8 cellular contexts compared by ENCODE assay signal in the genomic region with DNA sequence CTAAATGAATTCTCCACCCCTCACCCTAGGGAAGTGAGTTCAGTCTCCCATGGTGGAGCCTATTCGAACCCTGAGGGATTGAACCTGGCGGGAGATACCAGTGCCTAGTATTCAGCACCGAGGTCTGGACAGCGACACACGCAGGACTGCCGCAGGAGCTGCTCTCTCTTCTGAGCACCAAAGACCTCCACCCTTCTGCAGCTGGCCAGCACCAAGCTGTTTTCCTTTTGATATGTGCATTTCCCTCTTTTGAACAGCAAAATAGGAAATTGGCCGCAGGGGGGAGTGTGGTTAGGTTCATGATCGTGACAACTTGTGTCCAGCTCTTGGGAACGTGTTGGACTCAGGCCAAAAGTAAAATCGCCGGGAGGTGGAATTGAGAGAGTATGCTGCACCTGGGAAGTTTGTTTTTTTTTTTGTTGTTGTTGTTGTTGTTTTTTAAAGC. TPM values are rescaled to one million over a fixed set of nuclear protein-coding genes. Genes with fewer than 3 reads are reported as not detected.
A peak's percentile ranks its signal among the peaks of the same experiment; 100 is the strongest.
DNase-seq lines count a peak whose midpoint lies in the region; ATAC-seq, FAIRE-seq and TF ChIP-seq lines count a peak whose summit lies in the region.

No MANE protein-coding gene starts in this region.

- CTCF ChIA-PET in K562 (lab: Yijun Ruan, JAX; ENCODE audit: low intra/inter-chr PET ratio): no interaction called here

- in situ Hi-C loops in K562 (cut with MboI): no loop called here

- TF ChIP-seq RAD21 in K562 (CRISPR knock-in tag; conservative IDR thresholded peaks at IDR 0.05 in 1 of 2, IDR thresholded peaks at IDR 0.05 in 1 of 2): no peak

- TF ChIP-seq CTCF in K562 (IDR thresholded peaks at IDR 0.05 in 2 of 3, conservative IDR thresholded peaks at IDR 0.05 in 1 of 3; ENCODE audit: insufficient read depth in 2 of 3, low read depth in 1 of 3, low read length in 3 of 3): no peak

- no peaks in the 10 kb centered on the region for H3K9me1 ChIP-seq in K562 (ENCODE audit: control insufficient read depth, insufficient read depth, low read length)

- no peak overlapping the region for H3K4me3 ChIP-seq in Jurkat, Clone E6-1 (ENCODE audit: low read length)
- H3K4me3 ChIP-seq in K562 (no peak overlapping the region), iPS-20b (ENCODE audit: low read length) (peak overlapping the region; percentile 78; the same call in 1 of the 2 replicates)

- no peak overlapping the region for H3K9ac ChIP-seq in K562 (ENCODE audit: insufficient read depth in 1 of 2, low read depth in 2 of 2, low read length in 2 of 2)
- H3K9ac ChIP-seq in iPS-20b (ENCODE audit: low read depth, low read length): no peak overlapping the region

- BruUV-seq in K562 (replicated peaks; lab: Mats Ljungman, UMichigan): no TSS peak

- TF ChIP-seq EP300 in K562 (IDR thresholded peaks at IDR 0.05; ENCODE audit: low read length): no peak

- no peak overlapping the region for H3K4me2 ChIP-seq in K562 (ENCODE audit: insufficient read depth, low read length)

- ATAC-seq in GM21367 (IDR thresholded peaks at IDR 0.05; ENCODE audit: unreplicated experiment) (peak; percentile 78), K562 (peak; percentile 92)

- under 1% methylated on average over 11 of the region's 11 CpGs for WGBS in K562 (ENCODE audit: insufficient coverage, low coverage, missing lambda C conversion rate)

- no peaks in the 10 kb centered on the region for H3K79me2 ChIP-seq in K562 (ENCODE audit: control insufficient read depth, insufficient read depth, low read length)

- H2AFZ ChIP-seq in K562 (ENCODE audit: low read depth, low read length): no peak overlapping the region

- POLR2A ChIA-PET in K562 (lab: Yijun Ruan, JAX): interaction anchor here (0.6 to 0.7 kb wide), 2 partner anchors 1504 to 1649 kb away, joined by 3 read pairs; no protein-coding TSS in a partner anchor

- no peak for TF ChIP-seq POLR2A in K562 (conservative IDR thresholded peaks at IDR 0.05)

- H3K27ac ChIP-seq in K562 (ENCODE audit: extremely low read depth, low read depth, low read length) (no peak overlapping the region), iPS-20b (ENCODE audit: low read length) (no peak overlapping the region)

- FAIRE-seq in K562 (lab: Jason Lieb, UNC): peak; percentile 46

- H3K4me1 ChIP-seq in K562 (replicated peaks in 1 of 2; ENCODE audit: control insufficient read depth in 2 of 2, insufficient read depth in 2 of 2, low read length in 2 of 2) (no peaks in the 10 kb centered on the region), iPS-20b (ENCODE audit: insufficient read depth, low read length) (peaks cover 20% of the 10 kb centered on the region; the same call in 1 of the 2 replicates)

- H3K27me3 ChIP-seq in K562 (ENCODE audit: control insufficient read depth in 2 of 2, insufficient read depth in 2 of 2, low read length in 2 of 2) (peaks cover 2 to 20% of the 10 kb centered on the region in 2 experiments; a peak in 3 of 5 replicates), iPS-20b (ENCODE audit: insufficient read depth, low read length) (peaks cover 63% of the 10 kb centered on the region)

- DNase-seq in COLO668 (lab: John Stamatoyannopoulos, UW; ENCODE audit: unreplicated experiment) (peak; percentile 63), SHP77 treated with DMSO at 0.1 percent for 48 hours (lab: John Stamatoyannopoulos, UW) (peak; percentile 96), K562 (ENCODE audit: extremely low read depth in 1 of 4, low spot score in 3 of 4) (peak; percentile 37 to 59 (median 48)), SKM-1 treated with dmso at 0.1 percent for 144 hours (lab: John Stamatoyannopoulos, UW; ENCODE audit: unreplicated experiment) (no peak)
- DNase-seq in Jurkat, Clone E6-1 (ENCODE audit: low read depth, low spot score): peak; percentile 44
- DNase-seq in stimulated activated CD4-positive, alpha-beta T cell treated with anti-CD3 and anti-CD28 coated beads, Interleukin-1b, Interleukin-23, amount 100 ng/mL, for 48 hours: peak; percentile 42

- H3K36me3 ChIP-seq in K562 (ENCODE audit: control insufficient read depth, insufficient read depth, low read length) (no peaks in the 10 kb centered on the region), iPS-20b (ENCODE audit: insufficient read depth, low read depth, low read length) (no peaks in the 10 kb centered on the region)

- H4K20me1 ChIP-seq in K562 (replicated peaks; ENCODE audit: control insufficient read depth, insufficient read depth, low read length): no peaks in the 10 kb centered on the region

- H3K9me3 ChIP-seq in K562 (replicated peaks; ENCODE audit: control insufficient read depth, insufficient read depth, low read depth, low read length) (no peaks in the 10 kb centered on the region), iPS-20b (ENCODE audit: insufficient read depth, low read depth, low read length) (no peaks in the 10 kb centered on the region)

- intact Hi-C loops in K562 (cut with micrococcal nuclease): no loop called here

TF ChIP-seq in K562, 482 proteins besides CTCF, POLR2A, EP300 and RAD21 (continues in another document):
- TF ChIP-seq, protein P1, sequence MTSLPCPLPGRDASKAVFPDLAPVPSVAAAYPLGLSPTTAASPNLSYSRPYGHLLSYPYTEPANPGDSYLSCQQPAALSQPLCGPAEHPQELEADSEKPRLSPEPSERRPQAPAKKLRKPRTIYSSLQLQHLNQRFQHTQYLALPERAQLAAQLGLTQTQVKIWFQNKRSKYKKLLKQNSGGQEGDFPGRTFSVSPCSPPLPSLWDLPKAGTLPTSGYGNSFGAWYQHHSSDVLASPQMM (CRISPR knock-in tag; IDR thresholded peaks at IDR 0.05): no peak
- TF ChIP-seq POLR2H (tag; IDR thresholded peaks at IDR 0.05; ENCODE audit: low read depth): no peak
- no peak for TF ChIP-seq ZBED1 (IDR thresholded peaks at IDR 0.05)
- TF ChIP-seq NUFIP1 (IDR thresholded peaks at IDR 0.05; ENCODE audit: partially characterized antibody): no peak
- TF ChIP-seq, protein P2, sequence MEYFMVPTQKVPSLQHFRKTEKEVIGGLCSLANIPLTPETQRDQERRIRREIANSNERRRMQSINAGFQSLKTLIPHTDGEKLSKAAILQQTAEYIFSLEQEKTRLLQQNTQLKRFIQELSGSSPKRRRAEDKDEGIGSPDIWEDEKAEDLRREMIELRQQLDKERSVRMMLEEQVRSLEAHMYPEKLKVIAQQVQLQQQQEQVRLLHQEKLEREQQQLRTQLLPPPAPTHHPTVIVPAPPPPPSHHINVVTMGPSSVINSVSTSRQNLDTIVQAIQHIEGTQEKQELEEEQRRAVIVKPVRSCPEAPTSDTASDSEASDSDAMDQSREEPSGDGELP (CRISPR knock-in tag; IDR thresholded peaks at IDR 0.05; ENCODE audit: borderline replicate concordance): peak; percentile 32; the same call in 1 of the 2 replicates
- 0 out of 2 replicates have a peak, but pooled peaks have one; percentile 42 for TF ChIP-seq PRMT5 (CRISPR knock-in tag; IDR thresholded peaks at IDR 0.05)
- TF ChIP-seq MAZ (CRISPR knock-in tag; conservative IDR thresholded peaks at IDR 0.05 in 1 of 2, IDR thresholded peaks at IDR 0.05 in 1 of 2): 0 out of 4 replicates have a peak, but pooled peaks of 1 of the 2 experiments have one; percentile 20
- 0 out of 4 replicates have a peak, but pooled peaks of 1 of the 2 experiments have one; percentile 39 for TF ChIP-seq SRF (CRISPR knock-in tag; IDR thresholded peaks at IDR 0.05)
- TF ChIP-seq CXXC5 (CRISPR knock-in tag; IDR thresholded peaks at IDR 0.05): peak; percentile 29; the same call in 1 of the 2 replicates
- no peak for TF ChIP-seq HNRNPL (IDR thresholded peaks at IDR 0.05; ENCODE audit: low read depth, low read length)
- TF ChIP-seq, protein P3, sequence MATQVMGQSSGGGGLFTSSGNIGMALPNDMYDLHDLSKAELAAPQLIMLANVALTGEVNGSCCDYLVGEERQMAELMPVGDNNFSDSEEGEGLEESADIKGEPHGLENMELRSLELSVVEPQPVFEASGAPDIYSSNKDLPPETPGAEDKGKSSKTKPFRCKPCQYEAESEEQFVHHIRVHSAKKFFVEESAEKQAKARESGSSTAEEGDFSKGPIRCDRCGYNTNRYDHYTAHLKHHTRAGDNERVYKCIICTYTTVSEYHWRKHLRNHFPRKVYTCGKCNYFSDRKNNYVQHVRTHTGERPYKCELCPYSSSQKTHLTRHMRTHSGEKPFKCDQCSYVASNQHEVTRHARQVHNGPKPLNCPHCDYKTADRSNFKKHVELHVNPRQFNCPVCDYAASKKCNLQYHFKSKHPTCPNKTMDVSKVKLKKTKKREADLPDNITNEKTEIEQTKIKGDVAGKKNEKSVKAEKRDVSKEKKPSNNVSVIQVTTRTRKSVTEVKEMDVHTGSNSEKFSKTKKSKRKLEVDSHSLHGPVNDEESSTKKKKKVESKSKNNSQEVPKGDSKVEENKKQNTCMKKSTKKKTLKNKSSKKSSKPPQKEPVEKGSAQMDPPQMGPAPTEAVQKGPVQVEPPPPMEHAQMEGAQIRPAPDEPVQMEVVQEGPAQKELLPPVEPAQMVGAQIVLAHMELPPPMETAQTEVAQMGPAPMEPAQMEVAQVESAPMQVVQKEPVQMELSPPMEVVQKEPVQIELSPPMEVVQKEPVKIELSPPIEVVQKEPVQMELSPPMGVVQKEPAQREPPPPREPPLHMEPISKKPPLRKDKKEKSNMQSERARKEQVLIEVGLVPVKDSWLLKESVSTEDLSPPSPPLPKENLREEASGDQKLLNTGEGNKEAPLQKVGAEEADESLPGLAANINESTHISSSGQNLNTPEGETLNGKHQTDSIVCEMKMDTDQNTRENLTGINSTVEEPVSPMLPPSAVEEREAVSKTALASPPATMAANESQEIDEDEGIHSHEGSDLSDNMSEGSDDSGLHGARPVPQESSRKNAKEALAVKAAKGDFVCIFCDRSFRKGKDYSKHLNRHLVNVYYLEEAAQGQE (CRISPR knock-in tag; IDR thresholded peaks at IDR 0.05; ENCODE audit: low read depth): peak; percentile 96

RNA-seq across cellular contexts. Expression of a gene that starts 1.2 kb away (rescaled TPM):
- not detected for polyA plus RNA-seq in Jurkat, Clone E6-1 (2012; ENCODE audit: insufficient read depth, insufficient read length)
- total RNA-seq in K562 (2011; cell fraction: chromatin; rRNA removed; ENCODE audit: low replicate concordance): not detected in 2 replicates
- not detected in 2 replicates for total RNA-seq in K562 (2011; cell fraction: nucleolus; rRNA removed)
- not detected in 2 replicates for total RNA-seq in K562 (2011; cell fraction: nucleoplasm; rRNA removed)
- total RNA-seq in K562 (2014; rRNA removed) (not detected in 2 replicates), K562 (2014; rRNA removed; fragmentation: Illumina TruSeq; extraction: Trizol) (not detected in 2 replicates), K562 (2015; rRNA removed; fragmentation: Illumina TruSeq; extraction: Trizol) (not detected in 2 replicates), K562 (2021) (not detected in 2 replicates)
- polyA plus RNA-seq in K562 (2011; rRNA removed) (not detected in 2 replicates), K562 (2014; fragmentation: Illumina TruSeq; extraction: Trizol) (not detected in 2 replicates), K562 (2014; fragmentation: Nextera tagmentation; extraction: Ambion mirVana) (not detected), K562 (2014; rRNA removed) (not detected in 2 replicates)
- not detected in 2 replicates for polyA plus RNA-seq in K562 (2011; cell fraction: cytosol; rRNA removed)
- not detected in 2 replicates for polyA plus RNA-seq in K562 (2011; cell fraction: nucleus; rRNA removed)
- polyA plus RNA-seq in K562 (2012): 0.03 TPM in 1 of 2 replicates, not detected in the other
- not detected in 2 replicates for polyA minus RNA-seq in K562 (2011; rRNA and poly(A)+ RNA removed)
- polyA minus RNA-seq in K562 (2011; cell fraction: cytosol; rRNA and poly(A)+ RNA removed): not detected in 2 replicates
- not detected in 2 replicates for polyA minus RNA-seq in K562 (2011; cell fraction: nucleus; rRNA and poly(A)+ RNA removed)
